31 cellular contexts compared by ENCODE assay signal in genomic region chr16:73793286-73793685, GRCh38.
"Had no signal": no experiment of that assay in that cellular context is flagged by ENCODE, and none has a peak within 500 bp of the region (broad histone marks: within the 10 kb centered on the region; RNA-seq: fewer than 3 reads in every experiment).

No MANE protein-coding gene starts in this region.

- H3K27me3 Mint-ChIP-seq: activated CD4-positive, alpha-beta memory T cell treated with anti-CD3 and anti-CD28 coated beads, Interleukin-2, amount 10 ng/mL, durations not matched to agents 7 days and 5 days; activated CD4-positive, alpha-beta T cell treated with anti-CD3 and anti-CD28 coated beads, Interleukin-2, amount 10 ng/mL, durations not matched to agents 7 days and 5 days; activated naive CD8-positive, alpha-beta T cell; activated T-helper 17 cell treated with anti-CD3 and anti-CD28 coated beads, Interleukin-2, amount 50 U/mL, for 72 hours; effector memory CD8-positive, alpha-beta T cell had no signal

- H3K4me1 Mint-ChIP-seq: activated CD4-positive, alpha-beta memory T cell treated with anti-CD3 and anti-CD28 coated beads, Interleukin-2, amount 10 ng/mL, durations not matched to agents 7 days and 5 days; activated CD4-positive, alpha-beta T cell treated with anti-CD3 and anti-CD28 coated beads, Interleukin-2, amount 10 ng/mL, durations not matched to agents 7 days and 5 days; activated T-helper 17 cell treated with anti-CD3 and anti-CD28 coated beads, Interleukin-2, amount 50 U/mL, for 72 hours had no signal

- H3K36me3 Mint-ChIP-seq: activated naive CD8-positive, alpha-beta T cell; WTC11 had no signal

- DNase-seq: activated CD4-positive, alpha-beta memory T cell treated with anti-CD3 and anti-CD28 coated beads, Interleukin-2, amount 10 ng/mL, durations not matched to agents 7 days and 5 days; activated CD4-positive, alpha-beta T cell treated with anti-CD3 and anti-CD28 coated beads for 1 hour; activated CD4-positive, alpha-beta T cell treated with anti-CD3 and anti-CD28 coated beads for 4 hours; activated CD4-positive, alpha-beta T cell treated with anti-CD3 and anti-CD28 coated beads, Interleukin-2, amount 10 ng/mL, durations not matched to agents 7 days and 5 days; activated CD4-positive, alpha-beta T cell treated with anti-CD3 and anti-CD28 coated beads, Interleukin-2, amount 50 U/mL, for 4 hours; activated CD8-positive, alpha-beta memory T cell treated with anti-CD3 and anti-CD28 coated beads, Interleukin-2, amount 50 U/mL, for 48 hours; activated effector memory CD4-positive, alpha-beta T cell treated with Interleukin-2 at 50 U/mL for 16 hours; activated gamma-delta T cell treated with Interleukin-2 at 50 U/mL for 16 hours; activated naive CD4-positive, alpha-beta T cell treated with anti-CD3 and anti-CD28 coated beads, Interleukin-2, amount 50 U/mL, for 16 hours; activated naive CD4-positive, alpha-beta T cell treated with Interleukin-2 at 50 U/mL for 16 hours; activated T-cell treated with anti-CD3 and anti-CD28 coated beads, Interleukin-2, amount 50 U/mL, for 4 hours; adrenal gland; amygdala; aorta; body of pancreas; caudate nucleus; cortex of kidney; dermis blood vessel endothelial cell; effector CD4-positive, alpha-beta T cell; effector memory CD8-positive, alpha-beta T cell; erythroblast; foreskin keratinocyte; gastrocnemius medialis; glutamatergic neuron; T-helper 2 cell had no signal

- H3K9me3 ChIP-seq: adrenal gland, body of pancreas, esophagus muscularis mucosa, gastrocnemius medialis had no signal

- H3K27ac Mint-ChIP-seq: activated CD4-positive, alpha-beta memory T cell treated with anti-CD3 and anti-CD28 coated beads, Interleukin-2, amount 10 ng/mL, durations not matched to agents 7 days and 5 days; activated CD4-positive, alpha-beta T cell treated with anti-CD3 and anti-CD28 coated beads, Interleukin-2, amount 10 ng/mL, durations not matched to agents 7 days and 5 days; activated naive CD8-positive, alpha-beta T cell; activated T-helper 17 cell treated with anti-CD3 and anti-CD28 coated beads, Interleukin-2, amount 50 U/mL, for 72 hours; effector memory CD8-positive, alpha-beta T cell; WTC11 had no signal

- H3K4me3 Mint-ChIP-seq: activated CD4-positive, alpha-beta memory T cell treated with anti-CD3 and anti-CD28 coated beads, Interleukin-2, amount 10 ng/mL, durations not matched to agents 7 days and 5 days; activated CD4-positive, alpha-beta T cell treated with anti-CD3 and anti-CD28 coated beads, Interleukin-2, amount 10 ng/mL, durations not matched to agents 7 days and 5 days; activated naive CD8-positive, alpha-beta T cell; activated T-cell treated with anti-CD3 and anti-CD28 coated beads, Interleukin-2, amount 50 U/mL, for 4 hours; activated T-helper 17 cell treated with anti-CD3 and anti-CD28 coated beads, Interleukin-2, amount 50 U/mL, for 72 hours; effector memory CD8-positive, alpha-beta T cell; WTC11 had no signal

- ATAC-seq: activated T-cell treated with anti-CD3 and anti-CD28 coated beads, Interleukin-2, amount 50 U/mL, for 4 hours; activated T-helper 17 cell treated with anti-CD3 and anti-CD28 coated beads, Interleukin-2, amount 50 U/mL, for 72 hours; body of pancreas; effector memory CD8-positive, alpha-beta T cell; foreskin keratinocyte; gastrocnemius medialis; WTC11 had no signal

- H3K36me3 ChIP-seq: adrenal gland, esophagus muscularis mucosa, gastrocnemius medialis had no signal

- H3K9me3 Mint-ChIP-seq: activated CD4-positive, alpha-beta T cell treated with anti-CD3 and anti-CD28 coated beads, Interleukin-2, amount 10 ng/mL, durations not matched to agents 7 days and 5 days; activated T-cell treated with anti-CD3 and anti-CD28 coated beads, Interleukin-2, amount 50 U/mL, for 4 hours; WTC11 had no signal

- H3K27me3 ChIP-seq: adrenal gland, body of pancreas, esophagus muscularis mucosa, foreskin keratinocyte, gastrocnemius medialis had no signal

- H3K4me1 ChIP-seq: body of pancreas, foreskin keratinocyte had no signal

- H3K4me3 ChIP-seq: adrenal gland, body of pancreas, esophagus muscularis mucosa, gastrocnemius medialis had no signal

- FAIRE-seq: colon had no signal

- H3K27ac ChIP-seq: adrenal gland, body of pancreas, esophagus muscularis mucosa, foreskin keratinocyte, VCaP had no signal
